ENCODE assay signal across 8 cellular contexts in the genomic region with DNA sequence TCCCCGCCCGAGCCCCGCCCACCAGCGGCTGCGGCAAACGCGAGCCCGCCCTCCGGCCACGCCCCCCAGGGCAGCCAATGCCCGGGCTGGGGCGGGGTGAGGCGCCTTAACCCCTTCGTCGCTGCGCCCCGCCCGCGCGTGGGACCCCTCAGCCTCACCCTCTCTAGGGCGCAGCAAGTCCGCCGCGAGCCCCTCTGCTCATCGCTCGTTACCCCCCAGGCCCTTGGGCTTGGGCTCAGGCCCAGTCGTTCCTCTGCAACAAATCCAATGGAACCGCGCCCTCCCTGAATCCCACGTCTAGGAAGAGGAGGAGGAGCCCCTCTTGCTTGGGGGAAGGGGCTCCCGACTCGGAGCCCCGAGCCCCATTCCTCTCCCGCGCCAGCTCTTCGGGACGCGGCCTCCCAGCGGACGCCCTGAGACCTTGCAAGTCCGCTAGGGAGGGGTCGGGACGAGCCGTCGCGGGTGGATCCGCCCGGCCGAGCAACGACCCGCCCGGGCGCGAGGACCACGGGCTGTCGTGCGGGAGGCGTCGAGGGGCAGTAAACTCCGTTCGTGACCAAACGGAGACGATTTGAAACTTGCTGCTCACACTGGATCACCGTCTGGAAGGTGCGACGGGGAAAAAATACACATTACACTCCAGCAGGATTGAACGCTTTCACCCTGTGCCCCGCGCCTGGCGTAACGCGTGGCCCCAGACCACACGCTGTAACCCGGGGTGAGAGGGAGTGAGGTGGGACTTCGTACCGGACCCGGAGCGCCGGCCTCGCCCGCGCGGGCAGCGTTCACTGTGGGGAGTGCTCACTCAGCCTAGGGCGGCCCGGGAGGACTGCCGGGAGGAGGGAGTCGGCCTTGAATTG. TPM values are rescaled to one million over a fixed set of nuclear protein-coding genes. Genes with fewer than 3 reads are reported as not detected.
DNase-seq lines count a peak whose midpoint lies in the region; ATAC-seq and TF ChIP-seq lines count a peak whose summit lies in the region.

No MANE protein-coding gene starts in this region.

- POLR2A ChIA-PET in HEK293T (lab: Yijun Ruan, JAX) = interaction anchor here (0.7 to 2.3 kb wide), 2 partner anchors 11 to 14 kb away, joined by 4 to 13 read pairs; a partner anchor contains a TSS

- CTCF ChIA-PET in HEK293T (lab: Yijun Ruan, JAX) = no interaction called here

- H3K4me3 ChIP-seq in adrenal gland = peak overlapping the region; percentile 3 to 75 (median 70)
- H3K4me3 ChIP-seq in heart right ventricle = peak overlapping the region; percentile 66 to 97 (median 94)

- H3K9me3 ChIP-seq in adrenal gland (replicated peaks in 1 of 3) (no peaks in the 10 kb centered on the region), heart right ventricle (no peaks in the 10 kb centered on the region)

- H3K36me3 ChIP-seq in adrenal gland (replicated peaks in 1 of 2) (no peaks in the 10 kb centered on the region), heart right ventricle (no peaks in the 10 kb centered on the region)

- H3K4me1 Mint-ChIP-seq in type B pancreatic cell (ENCODE audit: unreplicated experiment) = peaks cover 24% of the 10 kb centered on the region

- peak; percentile 91 to 99 (median 95) for ATAC-seq in heart right ventricle

- H3K9me3 Mint-ChIP-seq in type B pancreatic cell = no peaks in the 10 kb centered on the region

- H3K4me1 ChIP-seq in adrenal gland (replicated peaks in 1 of 2) = peaks cover 15 to 29% of the 10 kb centered on the region in 2 donors
- H3K4me1 ChIP-seq in heart right ventricle = peaks cover 3 to 31% (median 24%) of the 10 kb centered on the region in 9 donors

- intact Hi-C loops in adrenal gland (cut with DNase I) = no loop called here
- intact Hi-C loops in heart right ventricle (cut with DNase I) = loop anchor here in 1 of 10 donors (2.0 kb wide), 1 partner anchor 63 kb away; no protein-coding TSS in a partner anchor
- intact Hi-C loops in posterior cingulate gyrus (cut with DNase I) = no loop called here

- H3K27me3 ChIP-seq in adrenal gland (no peaks in the 10 kb centered on the region), heart right ventricle (peaks cover 0 to 45% (median 0%) of the 10 kb centered on the region in 7 donors)

- TF ChIP-seq CTCF in adrenal gland (IDR thresholded peaks at IDR 0.05) (peak in 3 of 6 experiments; percentile 5 to 42 (median 37)), heart right ventricle (IDR thresholded peaks at IDR 0.05) (peak in 3 of 9 donors; percentile 12 to 31 (median 30)), type B pancreatic cell (conservative IDR thresholded peaks at IDR 0.05) (peak; percentile 63)

- peaks cover 9% of the 10 kb centered on the region for H3K27me3 Mint-ChIP-seq in type B pancreatic cell

- peak in 1 of 2 donors; percentile 25 for TF ChIP-seq POLR2A in adrenal gland (IDR thresholded peaks at IDR 0.05)

- no peaks in the 10 kb centered on the region for H3K36me3 Mint-ChIP-seq in type B pancreatic cell

- peak; percentile 79 for DNase-seq in GDM1 (lab: John Stamatoyannopoulos, UW)
- peak; percentile 97 for DNase-seq in HEK293T (ENCODE audit: extremely low spot score)
- DNase-seq in NAMALWA (ENCODE audit: low spot score) = peak; percentile 91
- peak; percentile 87 for DNase-seq in T follicular helper cell (ENCODE audit: low read depth)
- DNase-seq in adrenal gland = peak; percentile 81 to 92 (median 90)
- peak; percentile 90 to 94 for DNase-seq in heart right ventricle
- peak; percentile 80 to 98 (median 90) for DNase-seq in posterior cingulate gyrus
- DNase-seq in type B pancreatic cell (ENCODE audit: extremely low spot score, unreplicated experiment) = peak; percentile 97

- peak overlapping the region; percentile 95 for H3K4me3 Mint-ChIP-seq in type B pancreatic cell

- H3K27ac ChIP-seq in adrenal gland (peak overlapping the region in 4 of 5 donors; percentile 47 to 83 (median 80)), heart right ventricle (peak overlapping the region in 9 of 10 donors; percentile 47 to 86 (median 78))

- 0 to 1% (median 0%) methylated on average over 29 to 88 of the region's 88 CpGs for WGBS in adrenal gland, 4 donors
- WGBS in heart right ventricle, 2 donors = 0 to 1% methylated on average over 85 to 88 of the region's 88 CpGs

- peak overlapping the region; percentile 79 for H3K27ac Mint-ChIP-seq in type B pancreatic cell

TF ChIP-seq in HEK293T, 16 proteins besides CTCF, POLR2A, EP300 and RAD21:
- no peak for TF ChIP-seq ZNF384 (IDR thresholded peaks at IDR 0.05)
- peak; percentile 65 for TF ChIP-seq L3MBTL2 (conservative IDR thresholded peaks at IDR 0.05)
- peak; percentile 73 for TF ChIP-seq TARDBP (IDR thresholded peaks at IDR 0.05)
- no peak for TF ChIP-seq NFRKB (IDR thresholded peaks at IDR 0.05)
- no peak for TF ChIP-seq FOXM1 (IDR thresholded peaks at IDR 0.05; ENCODE audit: borderline replicate concordance)
- no peak for TF ChIP-seq FOXA1 (IDR thresholded peaks at IDR 0.05)
- no peak for TF ChIP-seq HDGF (IDR thresholded peaks at IDR 0.05; ENCODE audit: borderline replicate concordance)

RNA-seq across cellular contexts. Expression of a gene that starts 0.5 kb away (rescaled TPM):
- total RNA-seq in adrenal gland (10 to 100 TPM in 5 of 8 donors, 1 to 10 TPM in 3; 5.8 to 29.9 (median 11.5) TPM), heart right ventricle (10 to 100 TPM in 4 of 10 donors, 1 to 10 TPM in 6; 7.1 to 27.0 (median 9.7) TPM), type B pancreatic cell (ENCODE audit: low replicate concordance) (17.2 and 17.3 TPM in 2 replicates)
- polyA plus RNA-seq in adrenal gland (10 to 100 TPM in 1 of 3 donors, 1 to 10 TPM in 2; 3.6 to 12.9 (median 6.5) TPM), heart right ventricle (1 to 10 TPM; 7.9 to 9.1 TPM)

RNA-seq across cellular contexts. Expression of a gene that starts 14.1 kb away (rescaled TPM):
- total RNA-seq in adrenal gland (10 to 100 TPM; 19.1 to 33.8 (median 27.2) TPM), heart right ventricle (10 to 100 TPM; 22.1 to 32.4 (median 27.9) TPM), type B pancreatic cell (ENCODE audit: low replicate concordance) (19.4 and 22.0 TPM in 2 replicates)
- polyA plus RNA-seq in adrenal gland (10 to 100 TPM in 2 of 3 donors, 1 to 10 TPM in 1; 7.2 to 45.0 (median 12.3) TPM), heart right ventricle (10 to 100 TPM in 1 of 2 donors, 1 to 10 TPM in 1; 7.5 to 22.7 TPM)

RNA-seq across cellular contexts. Expression of a gene that starts 14.1 kb away (rescaled TPM):
- total RNA-seq in adrenal gland = 10 to 100 TPM in 1 of 8 donors, 1 to 10 TPM in 7; 3.1 to 10.2 (median 8.1) TPM
- polyA plus RNA-seq in adrenal gland = 1 to 10 TPM; 4.8 to 9.2 (median 5.0) TPM
- 1 to 10 TPM; 3.0 to 5.9 (median 4.0) TPM for total RNA-seq in heart right ventricle
- polyA plus RNA-seq in heart right ventricle = 1 to 10 TPM; 2.1 to 3.3 TPM
- 6.6 and 6.9 TPM in 2 replicates for total RNA-seq in type B pancreatic cell (ENCODE audit: low replicate concordance)

RNA-seq across cellular contexts. Expression of a gene that starts 30.7 kb away (rescaled TPM):
- 100 to 1,000 TPM; 124 to 202 (median 166) TPM for total RNA-seq in adrenal gland
- polyA plus RNA-seq in adrenal gland = 100 to 1,000 TPM in 2 of 3 donors, 10 to 100 TPM in 1; 81.6 to 125 (median 113) TPM
- 10 to 100 TPM; 25.2 to 48.4 (median 29.4) TPM for total RNA-seq in heart right ventricle
- 10 to 100 TPM; 31.0 to 77.1 TPM for polyA plus RNA-seq in heart right ventricle
- total RNA-seq in type B pancreatic cell (ENCODE audit: low replicate concordance) = 56.7 and 61.6 TPM in 2 replicates

RNA-seq across cellular contexts. Expression of a gene that starts 35.5 kb away (rescaled TPM):
- total RNA-seq in adrenal gland (10 to 100 TPM; 41.4 to 82.3 (median 58.6) TPM), heart right ventricle (10 to 100 TPM; 15.8 to 26.3 (median 21.5) TPM), type B pancreatic cell (ENCODE audit: low replicate concordance) (51.7 and 59.7 TPM in 2 replicates)
- polyA plus RNA-seq in adrenal gland (100 to 1,000 TPM in 2 of 3 donors, 10 to 100 TPM in 1; 29.3 to 182 (median 131) TPM), heart right ventricle (10 to 100 TPM; 51.1 to 53.6 TPM)

Comparison
In these comparisons a context has a peak if more than half of its experiments do, and no peak if none do; other contexts are left out.
1. Peak in every context shown above with its lines: DNase-seq, ATAC-seq, H3K4me3 ChIP-seq and H3K27ac ChIP-seq.